In genomic region chr15:38547255-38547997, GRCh38 we compare ENCODE assay signal across 11 cellular contexts. TPM values are rescaled to one million over a fixed set of nuclear protein-coding genes. Genes with fewer than 3 reads are reported as not detected.
DNase-seq lines count a peak whose midpoint lies in the region; ATAC-seq and TF ChIP-seq lines count a peak whose summit lies in the region.
"Had no signal": no experiment of that assay in that cellular context is flagged by ENCODE, and none has a peak within 500 bp of the region (broad histone marks: within the 10 kb centered on the region; RNA-seq: fewer than 3 reads in every experiment).

No MANE protein-coding gene starts in this region.

- peaks cover 23% of the 10 kb centered on the region for H3K36me3 ChIP-seq in CD8-positive, alpha-beta T cell (ENCODE audit: insufficient read depth, low read length)
- no peaks in the 10 kb centered on the region for H3K36me3 ChIP-seq in IMR-90 (ENCODE audit: control insufficient read depth, insufficient read depth, low read length)
- no peaks in the 10 kb centered on the region for H3K36me3 ChIP-seq in mucosa of descending colon (ENCODE audit: low read depth)
- H3K36me3 ChIP-seq in tibial artery: no peaks in the 10 kb centered on the region

- 83% methylated on average over 2 of the region's 10 CpGs; no CpG with 5 or more reads in 1 of the 2 experiments for WGBS in IMR-90 (ENCODE audit: extremely low coverage in 2 of 2, insufficient read length in 1 of 2), 2 experiments

- peak overlapping the region; percentile 19 to 20; a peak in 1 of 4 replicates for H4K8ac ChIP-seq in IMR-90 (ENCODE audit: low read depth in 2 of 2, low read length in 2 of 2)

- no peaks in the 10 kb centered on the region for H3K27me3 ChIP-seq in CD8-positive, alpha-beta T cell (ENCODE audit: insufficient read depth, low read length)
- H3K27me3 ChIP-seq in IMR-90 (ENCODE audit: control insufficient read depth, insufficient read depth, low read length) (no peaks in the 10 kb centered on the region), tibial artery (no peaks in the 10 kb centered on the region)

- no peak overlapping the region for H3K4me3 ChIP-seq in CD8-positive, alpha-beta T cell (ENCODE audit: low read depth, low read length)
- no peak overlapping the region for H3K4me3 ChIP-seq in IMR-90 (ENCODE audit: insufficient read depth, low read depth, low read length)
- no peak overlapping the region for H3K4me3 ChIP-seq in mucosa of descending colon
- H3K4me3 ChIP-seq in tibial artery: no peak overlapping the region

- H3K36me3 Mint-ChIP-seq in CD8-positive, alpha-beta T cell: peaks cover 69% of the 10 kb centered on the region
- peaks cover 21 to 68% of the 10 kb centered on the region in 2 donors for H3K36me3 Mint-ChIP-seq in activated naive CD4-positive, alpha-beta T cell treated with anti-CD3 and anti-CD28 coated beads, Interleukin-2, amount 50 U/mL, for 72 hours
- H3K36me3 Mint-ChIP-seq in immature natural killer cell: peaks cover 0 to 22% (median 0%) of the 10 kb centered on the region in 3 donors

- H3K4me3 Mint-ChIP-seq in CD8-positive, alpha-beta T cell: no peak overlapping the region
- no peak overlapping the region for H3K4me3 Mint-ChIP-seq in immature natural killer cell

- H4K5ac ChIP-seq in IMR-90 (ENCODE audit: low read depth, low read length): no peak overlapping the region

- H2BK20ac ChIP-seq in IMR-90 (ENCODE audit: low read depth, low read length): peak overlapping the region; percentile 7; the same call in 1 of the 2 replicates

- no peak overlapping the region for H4K91ac ChIP-seq in IMR-90 (ENCODE audit: insufficient read depth, low read depth, low read length)

- no peak overlapping the region for H3K23ac ChIP-seq in IMR-90 (ENCODE audit: low read depth, low read length)

- in situ Hi-C loops in IMR-90 (cut with MboI; ENCODE audit: low sequenced_read_pairs): no loop called here

- H3K9me3 ChIP-seq in CD8-positive, alpha-beta T cell (ENCODE audit: low read length): no peaks in the 10 kb centered on the region
- H3K9me3 ChIP-seq in IMR-90 (ENCODE audit: control insufficient read depth, insufficient read depth, low read length): no peaks in the 10 kb centered on the region
- H3K9me3 ChIP-seq in mucosa of descending colon: no peaks in the 10 kb centered on the region
- no peaks in the 10 kb centered on the region for H3K9me3 ChIP-seq in tibial artery

- peak overlapping the region; percentile 5; the same call in 1 of the 2 replicates for H3K18ac ChIP-seq in IMR-90 (ENCODE audit: low read depth, low read length)

- H3K9me3 Mint-ChIP-seq in CD8-positive, alpha-beta T cell: no peaks in the 10 kb centered on the region
- peaks cover 0 to 5% of the 10 kb centered on the region in 2 donors for H3K9me3 Mint-ChIP-seq in activated naive CD4-positive, alpha-beta T cell treated with anti-CD3 and anti-CD28 coated beads, Interleukin-2, amount 50 U/mL, for 72 hours
- no peaks in the 10 kb centered on the region for H3K9me3 Mint-ChIP-seq in immature natural killer cell

- TF ChIP-seq CTCF in CD8-positive, alpha-beta T cell (IDR thresholded peaks at IDR 0.05): no peak
- no peak for TF ChIP-seq CTCF in IMR-90 (conservative IDR thresholded peaks at IDR 0.05; ENCODE audit: low read depth, low read length)
- no peak for TF ChIP-seq CTCF in mucosa of descending colon (IDR thresholded peaks at IDR 0.05)
- TF ChIP-seq CTCF in tibial artery (IDR thresholded peaks at IDR 0.05): no peak

- peak in 1 of 7 experiments; percentile 44 for DNase-seq in CD8-positive, alpha-beta T cell
- DNase-seq in IMR-90: peak; percentile 70
- DNase-seq in activated naive CD4-positive, alpha-beta T cell treated with anti-CD3 and anti-CD28 coated beads, Interleukin-2, amount 50 U/mL, for 72 hours (ENCODE audit: low spot score in 2 of 2): no peak
- DNase-seq in immature natural killer cell: no peak
- DNase-seq in CD1c-positive myeloid dendritic cell (ENCODE audit: extremely low spot score): no peak
- DNase-seq in mucosa of descending colon: no peak
- DNase-seq in NCI-H1436 (lab: John Stamatoyannopoulos, UW): no peak
- DNase-seq in tibial artery: no peak
- DNase-seq: NCI-H1048, NCI-H510A, Right ventricle myocardium superior had no signal

- POLR2A ChIA-PET in CD8-positive, alpha-beta T cell (lab: Charles Lee): interaction anchor here (0.8 to 1.6 kb wide), 3 partner anchors 24 to 1722 kb away, joined by 3 read pairs; no protein-coding TSS in a partner anchor
- POLR2A ChIA-PET in IMR-90 (lab: Charles Lee; ENCODE audit: unreplicated experiment): no interaction called here

- no TSS peak for BruUV-seq in IMR-90 (replicated peaks; lab: Mats Ljungman, UMichigan)

- peaks cover 77% of the 10 kb centered on the region for H3K4me1 ChIP-seq in CD8-positive, alpha-beta T cell (ENCODE audit: insufficient read depth, low read length)
- peaks cover 4% of the 10 kb centered on the region; the same call in 1 of the 2 replicates for H3K4me1 ChIP-seq in IMR-90 (ENCODE audit: control insufficient read depth, insufficient read depth, low read length)
- no peaks in the 10 kb centered on the region for H3K4me1 ChIP-seq in mucosa of descending colon (ENCODE audit: low read depth)
- H3K4me1 ChIP-seq in tibial artery: no peaks in the 10 kb centered on the region

- H2AK5ac ChIP-seq in IMR-90 (ENCODE audit: low read depth, low read length): no peak overlapping the region

- H3K4me1 Mint-ChIP-seq in CD8-positive, alpha-beta T cell (ENCODE audit: low read depth): peaks cover 82% of the 10 kb centered on the region
- H3K4me1 Mint-ChIP-seq in immature natural killer cell: peaks cover 83 to 97% of the 10 kb centered on the region in 2 donors

- ATAC-seq in CD8-positive, alpha-beta T cell: no peak
- ATAC-seq in IMR-90 (ENCODE audit: low read depth): no peak
- peak in 1 of 2 donors; percentile 59 for ATAC-seq in activated naive CD4-positive, alpha-beta T cell treated with anti-CD3 and anti-CD28 coated beads, Interleukin-2, amount 50 U/mL, for 72 hours
- no peak for ATAC-seq in mucosa of descending colon

- no peak overlapping the region for H3K9ac ChIP-seq in IMR-90 (ENCODE audit: low read depth, low read length)

- no peak for TF ChIP-seq POLR2A in IMR-90 (IDR thresholded peaks at IDR 0.05; ENCODE audit: low read depth, low read length)

- no peaks in the 10 kb centered on the region for H4K20me1 ChIP-seq in IMR-90 (ENCODE audit: insufficient read depth, low read length)

- intact Hi-C loops in CD8-positive, alpha-beta T cell (cut with DNase I, micrococcal nuclease): no loop called here
- intact Hi-C loops in IMR-90 (cut with micrococcal nuclease) (loop anchor here (5.0 kb wide), 2 partner anchors 55 to 70 kb away; no protein-coding TSS in a partner anchor), mucosa of descending colon (cut with DNase I, micrococcal nuclease) (no loop called here), tibial artery (cut with DNase I; ENCODE audit: low total_unique reads) (no loop called here)

- H2BK5ac ChIP-seq in IMR-90 (ENCODE audit: low read depth, low read length, poor library complexity, severe bottlenecking): no peak overlapping the region

- no peak overlapping the region for H2BK15ac ChIP-seq in IMR-90 (ENCODE audit: low read depth, low read length)

- no peak overlapping the region for H2AFZ ChIP-seq in IMR-90 (replicated peaks; ENCODE audit: low read length, poor library complexity)

- H3K27ac Mint-ChIP-seq in CD8-positive, alpha-beta T cell: peak overlapping the region; percentile 68
- peak overlapping the region; percentile 40 to 75 for H3K27ac Mint-ChIP-seq in activated naive CD4-positive, alpha-beta T cell treated with anti-CD3 and anti-CD28 coated beads, Interleukin-2, amount 50 U/mL, for 72 hours
- peak overlapping the region; percentile 11 to 75 (median 62) for H3K27ac Mint-ChIP-seq in immature natural killer cell

- H3K4me2 ChIP-seq in IMR-90 (ENCODE audit: low read depth, low read length): no peak overlapping the region

- H3K4ac ChIP-seq in IMR-90 (ENCODE audit: low read depth, low read length): no peak overlapping the region

- dilution Hi-C loops in IMR-90 (cut with HindIII; ENCODE audit: low sequenced_read_pairs, unreplicated experiment): no loop called here

- no peak overlapping the region for H2BK120ac ChIP-seq in IMR-90 (ENCODE audit: low read depth, low read length)

- no peak overlapping the region for H3K14ac ChIP-seq in IMR-90 (replicated peaks; ENCODE audit: low read depth, low read length)

- no peaks in the 10 kb centered on the region for H3K9me1 ChIP-seq in IMR-90 (ENCODE audit: insufficient read depth, low read length)

- no peak overlapping the region for H2AK9ac ChIP-seq in IMR-90 (replicated peaks; ENCODE audit: low read depth, low read length, poor library complexity)

- no peak overlapping the region for H3K56ac ChIP-seq in IMR-90 (ENCODE audit: extremely low read depth, insufficient read depth, low read length)

- CTCF ChIA-PET in CD8-positive, alpha-beta T cell (lab: Charles Lee): interaction anchor here (1.0 to 2.9 kb wide), 4 partner anchors 12 to 151 kb away, joined by 3 to 13 read pairs (median 8); partner anchors contain the start of gene RASGRP1
- CTCF ChIA-PET in IMR-90 (lab: Yijun Ruan, JAX): no interaction called here

- no peaks in the 10 kb centered on the region for H3K27me3 Mint-ChIP-seq in CD8-positive, alpha-beta T cell (ENCODE audit: low read depth)
- peaks cover 0 to 2% (median 1%) of the 10 kb centered on the region in 3 donors for H3K27me3 Mint-ChIP-seq in immature natural killer cell (ENCODE audit: low read depth in 3 of 3)

- no peak overlapping the region for H3K27ac ChIP-seq in CD8-positive, alpha-beta T cell (ENCODE audit: low read depth, low read length)
- H3K27ac ChIP-seq in IMR-90 (ENCODE audit: insufficient read depth, low read length): no peak overlapping the region
- H3K27ac ChIP-seq in tibial artery: no peak overlapping the region

- TF ChIP-seq RAD21 in IMR-90 (IDR thresholded peaks at IDR 0.05; ENCODE audit: low read length): no peak

- no peaks in the 10 kb centered on the region for H3K79me1 ChIP-seq in IMR-90 (ENCODE audit: low read depth in 1 of 2, low read length in 2 of 2)

TF ChIP-seq in IMR-90, 13 proteins besides CTCF, POLR2A, EP300 and RAD21 (continues in another document):
- TF ChIP-seq, protein P1, sequence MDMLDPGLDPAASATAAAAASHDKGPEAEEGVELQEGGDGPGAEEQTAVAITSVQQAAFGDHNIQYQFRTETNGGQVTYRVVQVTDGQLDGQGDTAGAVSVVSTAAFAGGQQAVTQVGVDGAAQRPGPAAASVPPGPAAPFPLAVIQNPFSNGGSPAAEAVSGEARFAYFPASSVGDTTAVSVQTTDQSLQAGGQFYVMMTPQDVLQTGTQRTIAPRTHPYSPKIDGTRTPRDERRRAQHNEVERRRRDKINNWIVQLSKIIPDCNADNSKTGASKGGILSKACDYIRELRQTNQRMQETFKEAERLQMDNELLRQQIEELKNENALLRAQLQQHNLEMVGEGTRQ (IDR thresholded peaks at IDR 0.05; ENCODE audit: low read depth, low read length): peak; percentile 47

RNA-seq across cellular contexts. Expression of gene RASGRP1, which starts 17.2 kb away (rescaled TPM):
- total RNA-seq in CD8-positive, alpha-beta T cell: 10 to 100 TPM; 58.2 to 65.2 TPM
- total RNA-seq in IMR-90 (2012; rRNA removed) (1.9 and 3.2 TPM in 2 replicates), mucosa of descending colon (1 to 10 TPM; 1.2 to 2.6 (median 2.6) TPM)
- polyA plus RNA-seq in IMR-90 (2012; rRNA removed) (1.4 TPM in 2 replicates), immature natural killer cell (10 to 100 TPM; 21.9 to 63.9 (median 22.7) TPM)
- 0.43 and 0.60 TPM in 2 replicates for polyA plus RNA-seq in IMR-90 (2012; cell fraction: cytosol; rRNA removed)
- 0.97 and 2.6 TPM in 2 replicates for polyA plus RNA-seq in IMR-90 (2012; cell fraction: nucleus; rRNA removed; ENCODE audit: low replicate concordance)
- 100 to 1,000 TPM in 1 of 2 donors, 10 to 100 TPM in 1; 61.2 to 102 TPM for total RNA-seq in activated naive CD4-positive, alpha-beta T cell treated with anti-CD3 and anti-CD28 coated beads, Interleukin-2, amount 50 U/mL, for 72 hours

Comparison
In these comparisons a context has a peak if more than half of its experiments do, and no peak if none do; other contexts are left out.
1. RNA of gene RASGRP1, which starts 17.2 kb away (total RNA-seq): 61.2 to 102 TPM in activated naive CD4-positive, alpha-beta T cell treated with anti-CD3 and anti-CD28 coated beads, Interleukin-2, amount 50 U/mL, for 72 hours and 58.2 to 65.2 TPM in CD8-positive, alpha-beta T cell; 1.9 to 3.2 TPM in IMR-90 and 1.2 to 2.6 TPM in mucosa of descending colon; every median in the first group is over 10 times any median in the second.
2. Peak in every context shown above with its lines, with median percentiles within 50 percentile points of each other: H3K27ac Mint-ChIP-seq.